Comparison of ENCODE assay signal across 1 cellular context in genomic region chr7:124800386-124800785, GRCh38.
TF ChIP-seq lines count a peak whose summit lies in the region.

No MANE protein-coding gene starts in this region.

TF ChIP-seq in SK-N-SH, 30 proteins besides CTCF, POLR2A, EP300 and RAD21 (continued from another document):
- TF ChIP-seq, protein P1, sequence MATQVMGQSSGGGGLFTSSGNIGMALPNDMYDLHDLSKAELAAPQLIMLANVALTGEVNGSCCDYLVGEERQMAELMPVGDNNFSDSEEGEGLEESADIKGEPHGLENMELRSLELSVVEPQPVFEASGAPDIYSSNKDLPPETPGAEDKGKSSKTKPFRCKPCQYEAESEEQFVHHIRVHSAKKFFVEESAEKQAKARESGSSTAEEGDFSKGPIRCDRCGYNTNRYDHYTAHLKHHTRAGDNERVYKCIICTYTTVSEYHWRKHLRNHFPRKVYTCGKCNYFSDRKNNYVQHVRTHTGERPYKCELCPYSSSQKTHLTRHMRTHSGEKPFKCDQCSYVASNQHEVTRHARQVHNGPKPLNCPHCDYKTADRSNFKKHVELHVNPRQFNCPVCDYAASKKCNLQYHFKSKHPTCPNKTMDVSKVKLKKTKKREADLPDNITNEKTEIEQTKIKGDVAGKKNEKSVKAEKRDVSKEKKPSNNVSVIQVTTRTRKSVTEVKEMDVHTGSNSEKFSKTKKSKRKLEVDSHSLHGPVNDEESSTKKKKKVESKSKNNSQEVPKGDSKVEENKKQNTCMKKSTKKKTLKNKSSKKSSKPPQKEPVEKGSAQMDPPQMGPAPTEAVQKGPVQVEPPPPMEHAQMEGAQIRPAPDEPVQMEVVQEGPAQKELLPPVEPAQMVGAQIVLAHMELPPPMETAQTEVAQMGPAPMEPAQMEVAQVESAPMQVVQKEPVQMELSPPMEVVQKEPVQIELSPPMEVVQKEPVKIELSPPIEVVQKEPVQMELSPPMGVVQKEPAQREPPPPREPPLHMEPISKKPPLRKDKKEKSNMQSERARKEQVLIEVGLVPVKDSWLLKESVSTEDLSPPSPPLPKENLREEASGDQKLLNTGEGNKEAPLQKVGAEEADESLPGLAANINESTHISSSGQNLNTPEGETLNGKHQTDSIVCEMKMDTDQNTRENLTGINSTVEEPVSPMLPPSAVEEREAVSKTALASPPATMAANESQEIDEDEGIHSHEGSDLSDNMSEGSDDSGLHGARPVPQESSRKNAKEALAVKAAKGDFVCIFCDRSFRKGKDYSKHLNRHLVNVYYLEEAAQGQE (IDR thresholded peaks at IDR 0.05; ENCODE audit: low read depth, low read length), result no peak
- no peak for TF ChIP-seq JUND (IDR thresholded peaks at IDR 0.05)
- no peak for TF ChIP-seq TEAD4 (IDR thresholded peaks at IDR 0.05; ENCODE audit: borderline replicate concordance, insufficient read depth)
- no peak for TF ChIP-seq GATA2 (CRISPR knock-in tag; IDR thresholded peaks at IDR 0.05)
- TF ChIP-seq FOSL2 (IDR thresholded peaks at IDR 0.05; ENCODE audit: borderline replicate concordance, low read depth), result no peak
- TF ChIP-seq PBX3 (IDR thresholded peaks at IDR 0.05), result no peak
- no peak for TF ChIP-seq ZBTB33 (IDR thresholded peaks at IDR 0.05; ENCODE audit: borderline replicate concordance, low read depth)
- TF ChIP-seq EZH2phosphoT487 (IDR thresholded peaks at IDR 0.05; ENCODE audit: borderline replicate concordance, low read depth), result no peak
- TF ChIP-seq RFX5 (IDR thresholded peaks at IDR 0.05; ENCODE audit: low read length), result no peak
